Comparison of ENCODE assay signal across 1 cellular context in the genomic region with DNA sequence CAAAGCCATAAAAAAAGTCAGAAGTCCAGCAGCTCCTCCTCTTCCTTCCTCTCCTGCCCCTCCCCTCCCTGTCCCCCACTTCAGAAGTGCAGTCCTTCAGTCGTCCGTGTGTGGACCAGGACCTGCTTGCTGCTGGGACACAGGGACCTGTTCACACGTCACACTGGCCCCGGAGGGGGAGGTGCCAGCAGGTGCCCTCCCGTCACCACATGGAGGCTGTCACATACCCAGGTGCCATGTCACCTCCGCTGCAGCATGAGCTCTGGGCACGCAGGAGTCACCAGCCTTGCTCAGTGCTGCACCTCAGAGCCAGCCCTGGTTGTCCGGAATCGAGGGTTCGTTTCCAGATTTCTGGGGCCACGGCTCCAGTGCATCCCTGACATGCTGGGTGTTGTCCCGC.
A peak's percentile ranks its signal among the peaks of the same experiment; 100 is the strongest.
TF ChIP-seq lines count a peak whose summit lies in the region.

No MANE protein-coding gene starts in this region.

TF ChIP-seq in HepG2, 621 proteins besides CTCF, POLR2A, EP300 and RAD21 (continued from another document):
- TF ChIP-seq, protein P1, sequence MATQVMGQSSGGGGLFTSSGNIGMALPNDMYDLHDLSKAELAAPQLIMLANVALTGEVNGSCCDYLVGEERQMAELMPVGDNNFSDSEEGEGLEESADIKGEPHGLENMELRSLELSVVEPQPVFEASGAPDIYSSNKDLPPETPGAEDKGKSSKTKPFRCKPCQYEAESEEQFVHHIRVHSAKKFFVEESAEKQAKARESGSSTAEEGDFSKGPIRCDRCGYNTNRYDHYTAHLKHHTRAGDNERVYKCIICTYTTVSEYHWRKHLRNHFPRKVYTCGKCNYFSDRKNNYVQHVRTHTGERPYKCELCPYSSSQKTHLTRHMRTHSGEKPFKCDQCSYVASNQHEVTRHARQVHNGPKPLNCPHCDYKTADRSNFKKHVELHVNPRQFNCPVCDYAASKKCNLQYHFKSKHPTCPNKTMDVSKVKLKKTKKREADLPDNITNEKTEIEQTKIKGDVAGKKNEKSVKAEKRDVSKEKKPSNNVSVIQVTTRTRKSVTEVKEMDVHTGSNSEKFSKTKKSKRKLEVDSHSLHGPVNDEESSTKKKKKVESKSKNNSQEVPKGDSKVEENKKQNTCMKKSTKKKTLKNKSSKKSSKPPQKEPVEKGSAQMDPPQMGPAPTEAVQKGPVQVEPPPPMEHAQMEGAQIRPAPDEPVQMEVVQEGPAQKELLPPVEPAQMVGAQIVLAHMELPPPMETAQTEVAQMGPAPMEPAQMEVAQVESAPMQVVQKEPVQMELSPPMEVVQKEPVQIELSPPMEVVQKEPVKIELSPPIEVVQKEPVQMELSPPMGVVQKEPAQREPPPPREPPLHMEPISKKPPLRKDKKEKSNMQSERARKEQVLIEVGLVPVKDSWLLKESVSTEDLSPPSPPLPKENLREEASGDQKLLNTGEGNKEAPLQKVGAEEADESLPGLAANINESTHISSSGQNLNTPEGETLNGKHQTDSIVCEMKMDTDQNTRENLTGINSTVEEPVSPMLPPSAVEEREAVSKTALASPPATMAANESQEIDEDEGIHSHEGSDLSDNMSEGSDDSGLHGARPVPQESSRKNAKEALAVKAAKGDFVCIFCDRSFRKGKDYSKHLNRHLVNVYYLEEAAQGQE (IDR thresholded peaks at IDR 0.05; ENCODE audit: borderline replicate concordance in 1 of 2, low read depth in 1 of 2, low read length in 2 of 2): no peak
- TF ChIP-seq AGO2 (optimal IDR thresholded peaks at IDR 0.05; ENCODE audit: low read depth, low read length): peak; percentile 38
